Comparison of ENCODE assay signal across 25 cellular contexts in the genomic region with DNA sequence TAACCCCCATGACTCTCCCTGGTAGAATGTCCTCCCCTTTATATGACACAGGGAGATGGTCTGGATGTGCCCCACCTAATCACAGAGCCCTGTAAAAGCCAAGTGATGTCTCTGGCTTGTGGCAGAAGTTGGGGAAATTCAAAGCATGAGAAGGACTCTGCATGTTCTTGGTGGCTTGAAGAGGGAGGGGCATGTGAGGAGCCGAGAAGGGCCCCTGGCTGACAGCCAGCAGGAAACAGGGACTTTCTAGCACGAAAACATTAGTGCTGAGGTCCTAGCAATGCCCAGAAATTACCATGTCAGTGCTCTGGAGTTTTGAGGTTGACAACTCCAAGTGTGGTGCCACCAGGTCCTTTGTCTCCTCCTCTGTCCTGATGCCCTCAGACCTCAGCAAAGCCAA.
DNase-seq lines count a peak whose midpoint lies in the region; ATAC-seq, FAIRE-seq and TF ChIP-seq lines count a peak whose summit lies in the region.
"Had no signal": no experiment of that assay in that cellular context is flagged by ENCODE, and none has a peak within 500 bp of the region (broad histone marks: within the 10 kb centered on the region; RNA-seq: fewer than 3 reads in every experiment).

No MANE protein-coding gene starts in this region.

- H3K36me3 Mint-ChIP-seq in activated naive CD8-positive, alpha-beta T cell treated with anti-CD3 and anti-CD28 coated beads for 36 hours: no peaks in the 10 kb centered on the region
- H3K36me3 Mint-ChIP-seq: activated naive CD4-positive, alpha-beta T cell treated with anti-CD3 and anti-CD28 coated beads, Interleukin-2, amount 50 U/mL, for 24 hours had no signal

- H3K27ac ChIP-seq in HEK293 (ENCODE audit: extremely low read depth, low read depth, low read length) (no peak overlapping the region), WERI-Rb-1 (no peak overlapping the region)

- ATAC-seq in stimulated activated naive CD8-positive, alpha-beta T cell treated with anti-CD3 and anti-CD28 coated beads, Interleukin-15, amount 100 ng/mL, for 72 hours: peak; percentile 73

- no peaks in the 10 kb centered on the region for H3K4me1 ChIP-seq in HEK293 (ENCODE audit: control insufficient read depth, insufficient read depth, low read length)
- H3K4me1 ChIP-seq: BE2C had no signal

- no peak for TF ChIP-seq CTCF in HEK293 (tag by site-specific recombination; IDR thresholded peaks at IDR 0.05)
- no peak for TF ChIP-seq CTCF in WERI-Rb-1 (IDR thresholded peaks at IDR 0.05; ENCODE audit: low read depth, low read length)

- H3K9me3 Mint-ChIP-seq in activated naive CD8-positive, alpha-beta T cell treated with anti-CD3 and anti-CD28 coated beads for 36 hours: no peaks in the 10 kb centered on the region
- no peaks in the 10 kb centered on the region for H3K9me3 Mint-ChIP-seq in stimulated activated naive CD8-positive, alpha-beta T cell treated with anti-CD3 and anti-CD28 coated beads, Interleukin-15, amount 100 ng/mL, for 72 hours
- H3K9me3 Mint-ChIP-seq: activated naive CD4-positive, alpha-beta T cell treated with anti-CD3 and anti-CD28 coated beads, Interleukin-2, amount 50 U/mL, for 24 hours; nephron had no signal

- POLR2A ChIA-PET in HEK293 (lab: Yijun Ruan, JAX): no interaction called here

- H3K4me1 Mint-ChIP-seq in activated naive CD8-positive, alpha-beta T cell treated with anti-CD3 and anti-CD28 coated beads for 36 hours: peaks cover 11% of the 10 kb centered on the region
- peaks cover 28% of the 10 kb centered on the region for H3K4me1 Mint-ChIP-seq in stimulated activated naive CD8-positive, alpha-beta T cell treated with anti-CD3 and anti-CD28 coated beads, Interleukin-15, amount 100 ng/mL, for 72 hours

- DNase-seq in NCI-H345 (lab: John Stamatoyannopoulos, UW) (peak; percentile 4), NCI-H345 treated with DMSO at 0.1 percent for 48 hours (lab: John Stamatoyannopoulos, UW; ENCODE audit: unreplicated experiment) (no peak), H54 (ENCODE audit: insufficient read length, low spot score) (no peak), WERI-Rb-1 (no peak)
- DNase-seq in activated naive CD8-positive, alpha-beta T cell treated with anti-CD3 and anti-CD28 coated beads for 36 hours: peak; percentile 11
- DNase-seq in stimulated activated naive CD8-positive, alpha-beta T cell treated with anti-CD3 and anti-CD28 coated beads, Interleukin-15, amount 100 ng/mL, for 72 hours: peak in 1 of 2 donors; percentile 20
- no peak for DNase-seq in stimulated activated CD4-positive, alpha-beta T cell treated with anti-CD3 and anti-CD28 coated beads, Interleukin-2, amount 100 ng/mL, for 24 hours
- DNase-seq: 8988T; activated CD4-positive, alpha-beta T cell treated with anti-CD3 and anti-CD28 coated beads for 48 hours; BE2C; cortex of kidney; GF-D8; H7; hypothalamus; mesendoderm; NCI-H2171; SK-N-SH; small intestine; stimulated activated CD4-positive, alpha-beta T cell treated with anti-CD3 and anti-CD28 coated beads, Interleukin-4, amount 100 ng/mL, for 24 hours; T-helper 9 cell had no signal

- H3K27me3 Mint-ChIP-seq in activated naive CD8-positive, alpha-beta T cell treated with anti-CD3 and anti-CD28 coated beads for 36 hours: peaks cover 3% of the 10 kb centered on the region
- peaks cover 20% of the 10 kb centered on the region for H3K27me3 Mint-ChIP-seq in stimulated activated naive CD8-positive, alpha-beta T cell treated with anti-CD3 and anti-CD28 coated beads, Interleukin-15, amount 100 ng/mL, for 72 hours
- H3K27me3 Mint-ChIP-seq: progenitor cell of endocrine pancreas had no signal

- FAIRE-seq in H54 (lab: Jason Lieb, UNC): no peak
- FAIRE-seq: keratinocyte, small intestine had no signal

- no peak overlapping the region for H3K4me3 Mint-ChIP-seq in activated naive CD8-positive, alpha-beta T cell treated with anti-CD3 and anti-CD28 coated beads for 36 hours
- H3K4me3 Mint-ChIP-seq in stimulated activated naive CD8-positive, alpha-beta T cell treated with anti-CD3 and anti-CD28 coated beads, Interleukin-15, amount 100 ng/mL, for 72 hours: no peak overlapping the region
- H3K4me3 Mint-ChIP-seq: activated naive CD4-positive, alpha-beta T cell treated with anti-CD3 and anti-CD28 coated beads, Interleukin-2, amount 50 U/mL, for 24 hours; nephron had no signal

- H3K36me3 ChIP-seq in HEK293 (ENCODE audit: control insufficient read depth in 2 of 2, insufficient read depth in 1 of 2, low read length in 2 of 2): no peaks in the 10 kb centered on the region
- no peaks in the 10 kb centered on the region for H3K36me3 ChIP-seq in WERI-Rb-1
- H3K36me3 ChIP-seq: BE2C had no signal

- CTCF ChIA-PET in HEK293 (lab: Yijun Ruan, JAX): no interaction called here

- no peak for TF ChIP-seq POLR2A in H54 (IDR thresholded peaks at IDR 0.05; ENCODE audit: low read depth, low read length)

- H3K27me3 ChIP-seq in WERI-Rb-1 (ENCODE audit: insufficient read depth, low read depth, severe bottlenecking): no peaks in the 10 kb centered on the region
- H3K27me3 ChIP-seq: BE2C had no signal

- H3K9me3 ChIP-seq in HEK293 (ENCODE audit: control insufficient read depth, insufficient read depth, low read depth, low read length): no peaks in the 10 kb centered on the region
- no peaks in the 10 kb centered on the region for H3K9me3 ChIP-seq in WERI-Rb-1 (ENCODE audit: severe bottlenecking)
- H3K9me3 ChIP-seq: BE2C, SK-N-SH had no signal

- H3K27ac Mint-ChIP-seq in activated naive CD8-positive, alpha-beta T cell treated with anti-CD3 and anti-CD28 coated beads for 36 hours: no peak overlapping the region
- H3K27ac Mint-ChIP-seq in stimulated activated naive CD8-positive, alpha-beta T cell treated with anti-CD3 and anti-CD28 coated beads, Interleukin-15, amount 100 ng/mL, for 72 hours: peak overlapping the region in 1 of 2 donors; percentile 69
- H3K27ac Mint-ChIP-seq: activated naive CD4-positive, alpha-beta T cell treated with anti-CD3 and anti-CD28 coated beads, Interleukin-2, amount 50 U/mL, for 24 hours; nephron; progenitor cell of endocrine pancreas had no signal

- H3K4me3 ChIP-seq in HEK293 (ENCODE audit: low read depth, low read length): no peak overlapping the region
- H3K4me3 ChIP-seq in WERI-Rb-1 (ENCODE audit: low read depth, low read length): no peak overlapping the region

TF ChIP-seq in HEK293, 187 proteins besides CTCF, POLR2A, EP300 and RAD21:
- TF ChIP-seq ZNF341 (tag by site-specific recombination; IDR thresholded peaks at IDR 0.05; ENCODE audit: low read depth): peak; percentile 69
- TF ChIP-seq ZNF626 (tag by site-specific recombination; IDR thresholded peaks at IDR 0.05): no peak
TF ChIP-seq in HEK293: peak in this region for 1.

Comparison
In these comparisons a context has a peak if more than half of its experiments do, and no peak if none do; other contexts are left out.
1. DNase-seq: peak in NCI-H345 (single experiment) and activated naive CD8-positive, alpha-beta T cell treated with anti-CD3 and anti-CD28 coated beads for 36 hours (single experiment); none in NCI-H345 treated with DMSO at 0.1 percent for 48 hours (single experiment), stimulated activated CD4-positive, alpha-beta T cell treated with anti-CD3 and anti-CD28 coated beads, Interleukin-2, amount 100 ng/mL, for 24 hours (0 of 2), H54 (single experiment) and WERI-Rb-1 (single experiment).